In genomic region chr19:17232258-17232657, GRCh38 we compare ENCODE assay signal across 19 cellular contexts. TPM values are rescaled to one million over a fixed set of nuclear protein-coding genes. Genes with fewer than 3 reads are reported as not detected.
DNase-seq lines count a peak whose midpoint lies in the region; ATAC-seq, FAIRE-seq and TF ChIP-seq lines count a peak whose summit lies in the region.
"Had no signal": no experiment of that assay in that cellular context is flagged by ENCODE, and none has a peak within 500 bp of the region (broad histone marks: within the 10 kb centered on the region; RNA-seq: fewer than 3 reads in every experiment).

No MANE protein-coding gene starts in this region.

- TF ChIP-seq RAD21 in HepG2 (CRISPR knock-in tag; IDR thresholded peaks at IDR 0.05): no peak

- no peak overlapping the region for H4K12ac ChIP-seq in trophoblast cell (ENCODE audit: low read depth, low read length)

- no TSS peak for BruUV-seq in HepG2 (replicated peaks; lab: Mats Ljungman, UMichigan)

- H4K20me1 ChIP-seq in HepG2 (ENCODE audit: insufficient read depth, low read length): peaks cover 4% of the 10 kb centered on the region; the same call in 1 of the 2 replicates

- TF ChIP-seq POLR2A in HepG2 (IDR thresholded peaks at IDR 0.05; ENCODE audit: insufficient read depth in 1 of 2, low read depth in 2 of 2, low read length in 2 of 2) (no peak), right lobe of liver (IDR thresholded peaks at IDR 0.05) (no peak)

- H3K27ac ChIP-seq in HepG2 (ENCODE audit: extremely low read length, insufficient read depth, low read length): no peak overlapping the region
- no peak overlapping the region for H3K27ac ChIP-seq in right lobe of liver
- H3K27ac ChIP-seq in trophoblast cell (ENCODE audit: low read depth, low read length): no peak overlapping the region
- H3K27ac ChIP-seq: 22Rv1, A549, C4-2B had no signal

- H4K91ac ChIP-seq in trophoblast cell (ENCODE audit: low read depth, low read length): no peak overlapping the region

- H2BK120ac ChIP-seq in trophoblast cell (ENCODE audit: insufficient read depth, low read length, poor library complexity): no peak overlapping the region

- H3K36me3 ChIP-seq in HepG2 (replicated peaks in 1 of 2; ENCODE audit: control insufficient read depth in 1 of 2, insufficient read depth in 2 of 2, low read length in 2 of 2) (peaks cover 15 to 43% of the 10 kb centered on the region in 2 experiments), right lobe of liver (peaks cover 0 to 37% (median 6%) of the 10 kb centered on the region in 4 donors), trophoblast cell (ENCODE audit: control insufficient read depth in 1 of 2, insufficient read depth in 2 of 2, low read length in 2 of 2) (peaks cover 56 to 63% of the 10 kb centered on the region in 2 experiments)

- no peak overlapping the region for H3K4me2 ChIP-seq in HepG2 (ENCODE audit: low read depth, low read length)
- no peak overlapping the region for H3K4me2 ChIP-seq in trophoblast cell (ENCODE audit: low read length)
- H3K4me2 ChIP-seq: A549, GM23338 had no signal

- POLR2A ChIA-PET in HepG2 (lab: Yijun Ruan, JAX): interaction anchor here (3.4 to 8.5 kb wide), 2 partner anchors 8 to 17 kb away, joined by 12 to 178 read pairs; partner anchors contain the start of gene USE1

- WGBS in HepG2 (ENCODE audit: low lambda C conversion rate): over 99% methylated on average over 23 of the region's 25 CpGs
- 94% methylated on average over 21 of the region's 25 CpGs for whole genome bisulfite sequencing in right lobe of liver (ENCODE audit: insufficient coverage, low coverage, low lambda C conversion rate, missing lambda C conversion rate)
- no CpG with 5 or more reads among the region's 25 CpGs for WGBS in trophoblast cell (ENCODE audit: extremely low coverage, insufficient coverage, insufficient read length)

- no peak for TF ChIP-seq CTCF in HepG2 (CRISPR knock-in tag; IDR thresholded peaks at IDR 0.05)
- no peak for TF ChIP-seq CTCF in right lobe of liver (IDR thresholded peaks at IDR 0.05)
- no peak for TF ChIP-seq CTCF in foreskin fibroblast (IDR thresholded peaks at IDR 0.05; ENCODE audit: low read depth, low read length)

- DNase-seq in HepG2 (ENCODE audit: low spot score): no peak
- DNase-seq in right lobe of liver: no peak
- DNase-seq in islet precursor cell: peak; percentile 38
- DNase-seq in trophoblast cell: no peak
- no peak for DNase-seq in NOMO-1 treated with DMSO at 0.1 percent for 48 hours (lab: John Stamatoyannopoulos, UW; ENCODE audit: unreplicated experiment)
- DNase-seq in foreskin fibroblast: no peak
- no peak for DNase-seq in COR-L47 (lab: John Stamatoyannopoulos, UW)
- DNase-seq: AML-193; Calu3; CD4-positive, alpha-beta memory T cell; DMS79 treated with DMSO at 0.1 percent for 48 hours; GF-D8; HCEC 1CT had no signal

- H3K9me3 ChIP-seq in HepG2 (ENCODE audit: low read length) (no peaks in the 10 kb centered on the region), right lobe of liver (no peaks in the 10 kb centered on the region), trophoblast cell (ENCODE audit: insufficient read depth, low read depth, low read length) (no peaks in the 10 kb centered on the region)
- H3K9me3 ChIP-seq: A549 had no signal

- no peak overlapping the region for H3K9ac ChIP-seq in HepG2 (ENCODE audit: insufficient read depth, low read depth, low read length)
- H3K9ac ChIP-seq in trophoblast cell (ENCODE audit: low read length): no peak overlapping the region

- H3K14ac ChIP-seq in trophoblast cell (ENCODE audit: low read length): no peak overlapping the region

- no peak for FAIRE-seq in HepG2 (lab: Jason Lieb, UNC)
- FAIRE-seq: A549, H54 had no signal

- no peak overlapping the region for H2BK5ac ChIP-seq in trophoblast cell (ENCODE audit: low read depth, low read length, poor library complexity)

- H3K4me3 ChIP-seq in HepG2 (replicated peaks in 1 of 3; ENCODE audit: insufficient read depth in 1 of 3, low read depth in 2 of 3, low read length in 3 of 3) (no peak overlapping the region), right lobe of liver (no peak overlapping the region), trophoblast cell (ENCODE audit: low read depth, low read length) (no peak overlapping the region), foreskin fibroblast (ENCODE audit: low read depth in 1 of 2, low read length in 2 of 2) (no peak overlapping the region)
- H3K4me3 ChIP-seq: A549, GM23338 had no signal

- H2AK5ac ChIP-seq in trophoblast cell (ENCODE audit: low read length): no peak overlapping the region

- intact Hi-C loops in HepG2 (cut with micrococcal nuclease; ENCODE audit: unreplicated experiment): no loop called here
- intact Hi-C loops in right lobe of liver (cut with DNase I): no loop called here

- H3K79me1 ChIP-seq in trophoblast cell (ENCODE audit: low read length): peaks cover 6% of the 10 kb centered on the region

- CTCF ChIA-PET in HepG2 (lab: Yijun Ruan, JAX; ENCODE audit: low intra/inter-chr PET ratio, low total read pairs): no interaction called here

- H3K27me3 ChIP-seq in HepG2 (ENCODE audit: control insufficient read depth in 1 of 2, insufficient read depth in 2 of 2, low read length in 2 of 2) (no peaks in the 10 kb centered on the region), right lobe of liver (no peaks in the 10 kb centered on the region), trophoblast cell (ENCODE audit: insufficient read depth, low read length) (no peaks in the 10 kb centered on the region)

- H2AFZ ChIP-seq in HepG2 (ENCODE audit: low read length): no peak overlapping the region
- H2AFZ ChIP-seq in trophoblast cell (ENCODE audit: insufficient read depth, low read length, poor library complexity): no peak overlapping the region
- H2AFZ ChIP-seq: GM23338 had no signal

- H3K18ac ChIP-seq in trophoblast cell (ENCODE audit: low read length): peak overlapping the region; percentile 30

- ATAC-seq in HepG2 (no peak), right lobe of liver (no peak)
- ATAC-seq: A549, GM23338 had no signal

- H3K79me2 ChIP-seq in HepG2 (ENCODE audit: insufficient read depth, low read length) (peaks cover 10% of the 10 kb centered on the region), trophoblast cell (ENCODE audit: control insufficient read depth, insufficient read depth, low read length, poor library complexity) (peaks cover 5% of the 10 kb centered on the region)

- in situ Hi-C loops in HepG2 (cut with HindIII; ENCODE audit: extremely low pct_ligation_motif_present, low pct_unique_long_range_greater_than_20kb): no loop called here

- H3K4me1 ChIP-seq in HepG2 (ENCODE audit: insufficient read depth, low read length) (peaks cover 28% of the 10 kb centered on the region), right lobe of liver (peaks cover 0 to 28% (median 5%) of the 10 kb centered on the region in 4 donors), trophoblast cell (ENCODE audit: control insufficient read depth in 1 of 2, insufficient read depth in 2 of 2, low read length in 2 of 2) (peaks cover 16 to 19% of the 10 kb centered on the region in 2 experiments)

- no peak overlapping the region for H3K23ac ChIP-seq in trophoblast cell (ENCODE audit: low read length)

- no peak overlapping the region for H3K4ac ChIP-seq in trophoblast cell (ENCODE audit: low read depth, low read length)

- no peak overlapping the region for H4K8ac ChIP-seq in trophoblast cell (ENCODE audit: low read depth, low read length)

- no peak overlapping the region for H2BK12ac ChIP-seq in trophoblast cell (ENCODE audit: low read length)

- TF ChIP-seq EP300 in HepG2 (IDR thresholded peaks at IDR 0.05; ENCODE audit: low read depth in 2 of 2, low read length in 2 of 2) (no peak), HepG2 (CRISPR knock-in tag; IDR thresholded peaks at IDR 0.05; ENCODE audit: borderline replicate concordance) (no peak)

RNA-seq across cellular contexts. Expression of gene OCEL1, which starts 6.2 kb away (rescaled TPM):
- 10.6 and 13.6 TPM in 2 replicates for total RNA-seq in HepG2 (2016; rRNA removed; fragmentation: Illumina TruSeq; extraction: Trizol)
- 4.8 and 7.7 TPM in 2 replicates for total RNA-seq in HepG2 (2016; cell fraction: cytosol; rRNA removed; fragmentation: Illumina TruSeq; extraction: Trizol; ENCODE audit: low read depth)
- 11.7 and 14.6 TPM in 2 replicates for total RNA-seq in HepG2 (2016; cell fraction: insoluble cytoplasmic fraction; rRNA removed; fragmentation: Illumina TruSeq; extraction: Trizol)
- total RNA-seq in HepG2 (2016; cell fraction: membrane; rRNA removed; fragmentation: Illumina TruSeq; extraction: Trizol): 11.2 and 12.2 TPM in 2 replicates
- 12.8 and 13.1 TPM in 2 replicates for total RNA-seq in HepG2 (2016; cell fraction: nucleus; rRNA removed; fragmentation: Illumina TruSeq; extraction: Trizol)
- polyA plus RNA-seq in HepG2 (2011; rRNA removed): 17.2 and 19.8 TPM in 2 replicates
- polyA plus RNA-seq in HepG2 (2011; cell fraction: cytosol; rRNA removed): 21.9 and 24.8 TPM in 2 replicates
- polyA plus RNA-seq in HepG2 (2011; cell fraction: nucleus; rRNA removed): 29.8 and 34.9 TPM in 2 replicates
- polyA plus RNA-seq in HepG2 (2012): 26.4 and 27.7 TPM in 2 replicates
- 7.6 and 9.7 TPM in 2 replicates for polyA plus RNA-seq in HepG2 (2016; cell fraction: cytosol; fragmentation: Illumina TruSeq; extraction: Trizol; ENCODE audit: low read depth)
- 20.5 and 23.3 TPM in 2 replicates for polyA plus RNA-seq in HepG2 (2016; cell fraction: insoluble cytoplasmic fraction; fragmentation: Illumina TruSeq; extraction: Trizol; ENCODE audit: low read depth)
- polyA plus RNA-seq in HepG2 (2016; cell fraction: membrane; fragmentation: Illumina TruSeq; extraction: Trizol; ENCODE audit: low read depth): 14.5 and 14.9 TPM in 2 replicates
- polyA plus RNA-seq in HepG2 (2016; cell fraction: nucleus; fragmentation: Illumina TruSeq; extraction: Trizol; ENCODE audit: insufficient read depth, low read depth): 24.5 and 32.1 TPM in 2 replicates
- 8.0 and 13.7 TPM in 2 replicates for polyA minus RNA-seq in HepG2 (2011; rRNA and poly(A)+ RNA removed; ENCODE audit: low replicate concordance)
- polyA minus RNA-seq in HepG2 (2011; cell fraction: cytosol; rRNA and poly(A)+ RNA removed): 12.6 and 14.8 TPM in 2 replicates
- 9.7 and 13.4 TPM in 2 replicates for polyA minus RNA-seq in HepG2 (2011; cell fraction: nucleus; rRNA and poly(A)+ RNA removed)
- total RNA-seq in right lobe of liver: 10 to 100 TPM; 17.8 to 64.2 (median 31.2) TPM
- 41.5 and 44.6 TPM in 2 replicates for polyA plus RNA-seq in trophoblast cell (2013)

RNA-seq across cellular contexts. Expression of gene NR2F6, which starts 13.5 kb away (rescaled TPM):
- total RNA-seq in HepG2 (2016; rRNA removed; fragmentation: Illumina TruSeq; extraction: Trizol) (54.1 and 72.4 TPM in 2 replicates), right lobe of liver (100 to 1,000 TPM in 1 of 6 experiments, 10 to 100 TPM in 5; 48.5 to 105 (median 80.9) TPM)
- 22.9 and 27.2 TPM in 2 replicates for total RNA-seq in HepG2 (2016; cell fraction: cytosol; rRNA removed; fragmentation: Illumina TruSeq; extraction: Trizol; ENCODE audit: low read depth)
- 48.8 and 69.5 TPM in 2 replicates for total RNA-seq in HepG2 (2016; cell fraction: insoluble cytoplasmic fraction; rRNA removed; fragmentation: Illumina TruSeq; extraction: Trizol)
- 61.5 and 68.4 TPM in 2 replicates for total RNA-seq in HepG2 (2016; cell fraction: membrane; rRNA removed; fragmentation: Illumina TruSeq; extraction: Trizol)
- total RNA-seq in HepG2 (2016; cell fraction: nucleus; rRNA removed; fragmentation: Illumina TruSeq; extraction: Trizol): 29.9 and 36.5 TPM in 2 replicates
- 30.9 and 38.5 TPM in 2 replicates for polyA plus RNA-seq in HepG2 (2011; rRNA removed)
- polyA plus RNA-seq in HepG2 (2011; cell fraction: cytosol; rRNA removed): 31.1 and 56.9 TPM in 2 replicates
- polyA plus RNA-seq in HepG2 (2011; cell fraction: nucleus; rRNA removed): 53.5 and 56.3 TPM in 2 replicates
- 18.4 and 25.4 TPM in 2 replicates for polyA plus RNA-seq in HepG2 (2012)
- 25.2 and 25.5 TPM in 2 replicates for polyA plus RNA-seq in HepG2 (2016; cell fraction: cytosol; fragmentation: Illumina TruSeq; extraction: Trizol; ENCODE audit: low read depth)
- polyA plus RNA-seq in HepG2 (2016; cell fraction: insoluble cytoplasmic fraction; fragmentation: Illumina TruSeq; extraction: Trizol; ENCODE audit: low read depth): 59.8 and 61.8 TPM in 2 replicates
- polyA plus RNA-seq in HepG2 (2016; cell fraction: membrane; fragmentation: Illumina TruSeq; extraction: Trizol; ENCODE audit: low read depth): 50.4 and 51.1 TPM in 2 replicates
- polyA plus RNA-seq in HepG2 (2016; cell fraction: nucleus; fragmentation: Illumina TruSeq; extraction: Trizol; ENCODE audit: insufficient read depth, low read depth): 66.6 and 74.0 TPM in 2 replicates
- polyA minus RNA-seq in HepG2 (2011; rRNA and poly(A)+ RNA removed; ENCODE audit: low replicate concordance): 45.5 and 76.9 TPM in 2 replicates
- polyA minus RNA-seq in HepG2 (2011; cell fraction: cytosol; rRNA and poly(A)+ RNA removed): 41.1 and 47.4 TPM in 2 replicates
- polyA minus RNA-seq in HepG2 (2011; cell fraction: nucleus; rRNA and poly(A)+ RNA removed): 10.2 and 12.1 TPM in 2 replicates
- 205 and 221 TPM in 2 replicates for polyA plus RNA-seq in trophoblast cell (2013)

RNA-seq across cellular contexts. Expression of gene USE1, which starts 17.1 kb away (rescaled TPM):
- total RNA-seq in HepG2 (2016; rRNA removed; fragmentation: Illumina TruSeq; extraction: Trizol): 9.9 and 10.3 TPM in 2 replicates
- total RNA-seq in HepG2 (2016; cell fraction: cytosol; rRNA removed; fragmentation: Illumina TruSeq; extraction: Trizol; ENCODE audit: low read depth): 7.1 and 12.3 TPM in 2 replicates
- total RNA-seq in HepG2 (2016; cell fraction: insoluble cytoplasmic fraction; rRNA removed; fragmentation: Illumina TruSeq; extraction: Trizol): 10.7 and 11.6 TPM in 2 replicates
- total RNA-seq in HepG2 (2016; cell fraction: membrane; rRNA removed; fragmentation: Illumina TruSeq; extraction: Trizol): 12.0 and 15.3 TPM in 2 replicates
- total RNA-seq in HepG2 (2016; cell fraction: nucleus; rRNA removed; fragmentation: Illumina TruSeq; extraction: Trizol): 6.2 and 7.0 TPM in 2 replicates
- 16.3 and 17.6 TPM in 2 replicates for polyA plus RNA-seq in HepG2 (2011; rRNA removed)
- polyA plus RNA-seq in HepG2 (2011; cell fraction: cytosol; rRNA removed): 16.8 and 22.4 TPM in 2 replicates
- 10.1 and 12.6 TPM in 2 replicates for polyA plus RNA-seq in HepG2 (2011; cell fraction: nucleus; rRNA removed)
- polyA plus RNA-seq in HepG2 (2012): 9.7 and 10.1 TPM in 2 replicates
- polyA plus RNA-seq in HepG2 (2016; cell fraction: cytosol; fragmentation: Illumina TruSeq; extraction: Trizol; ENCODE audit: low read depth): 24.0 and 30.1 TPM in 2 replicates
- 22.5 and 22.6 TPM in 2 replicates for polyA plus RNA-seq in HepG2 (2016; cell fraction: insoluble cytoplasmic fraction; fragmentation: Illumina TruSeq; extraction: Trizol; ENCODE audit: low read depth)
- polyA plus RNA-seq in HepG2 (2016; cell fraction: membrane; fragmentation: Illumina TruSeq; extraction: Trizol; ENCODE audit: low read depth): 21.6 and 24.0 TPM in 2 replicates
- 20.5 and 25.4 TPM in 2 replicates for polyA plus RNA-seq in HepG2 (2016; cell fraction: nucleus; fragmentation: Illumina TruSeq; extraction: Trizol; ENCODE audit: insufficient read depth, low read depth)
- polyA minus RNA-seq in HepG2 (2011; rRNA and poly(A)+ RNA removed; ENCODE audit: low replicate concordance): 10.8 and 31.8 TPM in 2 replicates
- 5.4 and 6.4 TPM in 2 replicates for polyA minus RNA-seq in HepG2 (2011; cell fraction: cytosol; rRNA and poly(A)+ RNA removed)
- polyA minus RNA-seq in HepG2 (2011; cell fraction: nucleus; rRNA and poly(A)+ RNA removed): 8.2 and 9.4 TPM in 2 replicates
- 10 to 100 TPM; 13.5 to 20.3 (median 18.6) TPM for total RNA-seq in right lobe of liver
- polyA plus RNA-seq in trophoblast cell (2013): 10.3 and 10.4 TPM in 2 replicates

RNA-seq across cellular contexts. Expression of gene USHBP1, which starts 32.3 kb away (rescaled TPM):
- total RNA-seq in HepG2 (2016; rRNA removed; fragmentation: Illumina TruSeq; extraction: Trizol): 0.13 and 0.15 TPM in 2 replicates
- total RNA-seq in HepG2 (2016; cell fraction: cytosol; rRNA removed; fragmentation: Illumina TruSeq; extraction: Trizol; ENCODE audit: low read depth): 0.09 and 0.10 TPM in 2 replicates
- total RNA-seq in HepG2 (2016; cell fraction: insoluble cytoplasmic fraction; rRNA removed; fragmentation: Illumina TruSeq; extraction: Trizol): 0.18 and 0.19 TPM in 2 replicates
- 0.06 and 0.07 TPM in 2 replicates for total RNA-seq in HepG2 (2016; cell fraction: membrane; rRNA removed; fragmentation: Illumina TruSeq; extraction: Trizol)
- total RNA-seq in HepG2 (2016; cell fraction: nucleus; rRNA removed; fragmentation: Illumina TruSeq; extraction: Trizol): 0.09 and 0.50 TPM in 2 replicates
- polyA plus RNA-seq in HepG2 (2011; rRNA removed): 1.5 and 1.9 TPM in 2 replicates
- polyA plus RNA-seq in HepG2 (2011; cell fraction: cytosol; rRNA removed): 0.76 and 1.0 TPM in 2 replicates
- 7.3 and 10.3 TPM in 2 replicates for polyA plus RNA-seq in HepG2 (2011; cell fraction: nucleus; rRNA removed)
- 0.28 and 0.53 TPM in 2 replicates for polyA plus RNA-seq in HepG2 (2012)
- polyA plus RNA-seq in HepG2 (2016; cell fraction: cytosol; fragmentation: Illumina TruSeq; extraction: Trizol; ENCODE audit: low read depth): not detected in 2 replicates
- 0.17 and 0.35 TPM in 2 replicates for polyA plus RNA-seq in HepG2 (2016; cell fraction: insoluble cytoplasmic fraction; fragmentation: Illumina TruSeq; extraction: Trizol; ENCODE audit: low read depth)
- polyA plus RNA-seq in HepG2 (2016; cell fraction: membrane; fragmentation: Illumina TruSeq; extraction: Trizol; ENCODE audit: low read depth): not detected in 2 replicates
- 0.71 and 1.1 TPM in 2 replicates for polyA plus RNA-seq in HepG2 (2016; cell fraction: nucleus; fragmentation: Illumina TruSeq; extraction: Trizol; ENCODE audit: insufficient read depth, low read depth)
- polyA minus RNA-seq in HepG2 (2011; rRNA and poly(A)+ RNA removed; ENCODE audit: low replicate concordance): 0.12 and 1.7 TPM in 2 replicates
- polyA minus RNA-seq in HepG2 (2011; cell fraction: cytosol; rRNA and poly(A)+ RNA removed): 0.35 and 0.79 TPM in 2 replicates
- 2.1 TPM in 2 replicates for polyA minus RNA-seq in HepG2 (2011; cell fraction: nucleus; rRNA and poly(A)+ RNA removed)
- 1 to 10 TPM in 5 of 6 experiments, under 1 TPM in 1; 0.81 to 3.6 (median 1.7) TPM for total RNA-seq in right lobe of liver
- 1.4 and 2.2 TPM in 2 replicates for polyA plus RNA-seq in trophoblast cell (2013)
- polyA plus RNA-seq: BJ had no signal

RNA-seq across cellular contexts. Expression of gene BABAM1, which starts 35.0 kb away (rescaled TPM):
- total RNA-seq in HepG2 (2016; rRNA removed; fragmentation: Illumina TruSeq; extraction: Trizol) (62.2 and 70.0 TPM in 2 replicates), right lobe of liver (10 to 100 TPM; 29.2 to 51.3 (median 37.9) TPM)
- total RNA-seq in HepG2 (2016; cell fraction: cytosol; rRNA removed; fragmentation: Illumina TruSeq; extraction: Trizol; ENCODE audit: low read depth): 49.6 and 50.1 TPM in 2 replicates
- 66.9 and 67.7 TPM in 2 replicates for total RNA-seq in HepG2 (2016; cell fraction: insoluble cytoplasmic fraction; rRNA removed; fragmentation: Illumina TruSeq; extraction: Trizol)
- total RNA-seq in HepG2 (2016; cell fraction: membrane; rRNA removed; fragmentation: Illumina TruSeq; extraction: Trizol): 71.5 and 75.2 TPM in 2 replicates
- total RNA-seq in HepG2 (2016; cell fraction: nucleus; rRNA removed; fragmentation: Illumina TruSeq; extraction: Trizol): 37.2 and 48.0 TPM in 2 replicates
- polyA plus RNA-seq in HepG2 (2011; rRNA removed): 74.5 and 82.0 TPM in 2 replicates
- polyA plus RNA-seq in HepG2 (2011; cell fraction: cytosol; rRNA removed): 69.8 and 85.6 TPM in 2 replicates
- 92.8 and 107 TPM in 2 replicates for polyA plus RNA-seq in HepG2 (2011; cell fraction: nucleus; rRNA removed)
- polyA plus RNA-seq in HepG2 (2012): 44.2 and 51.1 TPM in 2 replicates
- polyA plus RNA-seq in HepG2 (2016; cell fraction: cytosol; fragmentation: Illumina TruSeq; extraction: Trizol; ENCODE audit: low read depth): 54.4 and 55.6 TPM in 2 replicates
- 70.2 and 82.2 TPM in 2 replicates for polyA plus RNA-seq in HepG2 (2016; cell fraction: insoluble cytoplasmic fraction; fragmentation: Illumina TruSeq; extraction: Trizol; ENCODE audit: low read depth)
- polyA plus RNA-seq in HepG2 (2016; cell fraction: membrane; fragmentation: Illumina TruSeq; extraction: Trizol; ENCODE audit: low read depth): 69.7 and 70.7 TPM in 2 replicates
- polyA plus RNA-seq in HepG2 (2016; cell fraction: nucleus; fragmentation: Illumina TruSeq; extraction: Trizol; ENCODE audit: insufficient read depth, low read depth): 93.5 and 101 TPM in 2 replicates
- 31.9 and 92.2 TPM in 2 replicates for polyA minus RNA-seq in HepG2 (2011; rRNA and poly(A)+ RNA removed; ENCODE audit: low replicate concordance)
- polyA minus RNA-seq in HepG2 (2011; cell fraction: cytosol; rRNA and poly(A)+ RNA removed): 15.5 and 18.6 TPM in 2 replicates
- polyA minus RNA-seq in HepG2 (2011; cell fraction: nucleus; rRNA and poly(A)+ RNA removed): 20.5 and 25.1 TPM in 2 replicates
- polyA plus RNA-seq in trophoblast cell (2013): 139 and 141 TPM in 2 replicates
